ENCODE assay signal across 11 cellular contexts in the genomic region with DNA sequence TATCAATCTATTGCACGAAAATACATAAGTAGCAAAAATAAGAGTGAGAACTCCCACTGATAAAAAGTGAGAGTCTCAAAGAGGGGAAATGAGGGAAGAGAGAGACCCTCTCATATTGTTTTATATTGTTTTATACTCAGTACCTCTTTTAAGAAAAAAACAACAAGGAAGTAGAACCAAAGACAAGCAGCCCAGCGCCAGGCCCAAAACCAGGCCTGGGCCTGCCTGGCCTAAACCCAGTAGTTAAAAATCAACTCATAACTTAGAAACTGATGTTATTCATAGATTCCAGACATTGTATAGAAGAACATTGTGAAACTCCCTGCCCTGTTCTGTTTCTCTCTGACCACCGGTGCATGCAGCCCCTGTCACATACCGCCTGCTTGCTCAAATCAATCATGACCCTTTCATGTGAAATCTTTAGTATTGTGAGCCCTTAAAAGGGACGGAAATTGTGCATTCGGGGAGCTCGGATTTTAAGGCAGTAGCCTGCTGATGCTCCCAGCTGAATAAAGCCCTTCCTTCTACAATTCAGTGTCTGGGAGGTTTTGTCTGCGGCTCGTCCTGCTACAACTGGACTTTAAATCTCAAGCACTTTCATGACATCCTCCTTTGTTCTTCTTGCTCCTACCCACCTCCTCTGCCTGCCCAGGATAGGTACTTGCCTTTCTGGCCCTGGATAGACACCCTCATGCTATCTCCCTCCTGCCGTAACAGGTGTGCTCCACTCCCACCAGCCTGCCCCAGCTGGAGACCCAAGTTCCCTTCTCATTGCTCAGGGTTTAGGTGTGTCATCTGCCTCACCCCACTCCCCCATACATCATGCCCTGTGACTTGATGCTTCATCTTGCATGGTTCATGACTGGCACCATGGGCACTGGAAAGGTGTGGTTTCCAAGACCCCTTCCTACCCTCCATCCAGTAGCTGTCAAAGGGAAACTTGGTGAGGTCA. TPM values are rescaled to one million over a fixed set of nuclear protein-coding genes. Genes with fewer than 3 reads are reported as not detected.
DNase-seq lines count a peak whose midpoint lies in the region; ATAC-seq, FAIRE-seq and TF ChIP-seq lines count a peak whose summit lies in the region.
"Not testable (repeated sequence)": the region's sequence is repeated elsewhere in the genome, so short reads cannot be mapped to it uniquely, and the experiment has no call there.
"Had no signal": no experiment of that assay in that cellular context is flagged by ENCODE, and none has a peak within 500 bp of the region (broad histone marks: within the 10 kb centered on the region; RNA-seq: fewer than 3 reads in every experiment).

No MANE protein-coding gene starts in this region.

- peak overlapping the region; percentile 78 for H2BK5ac ChIP-seq in mesendoderm (ENCODE audit: low read length)

- H4K8ac ChIP-seq in mesendoderm (ENCODE audit: low read depth, low read length), result not testable (repeated sequence)

- not testable (repeated sequence) for H3K4me3 Mint-ChIP-seq in stimulated activated naive CD8-positive, alpha-beta T cell treated with anti-CD3 and anti-CD28 coated beads, Interleukin-15, Interleukin-2, amounts not matched to agents 100 ng/mL and 50 ng/mL, for 24 hours

- H4K5ac ChIP-seq in mesendoderm (ENCODE audit: low read length), result not testable (repeated sequence)

- not testable (repeated sequence) for H3K9me3 Mint-ChIP-seq in stimulated activated naive CD8-positive, alpha-beta T cell treated with anti-CD3 and anti-CD28 coated beads, Interleukin-15, Interleukin-2, amounts not matched to agents 100 ng/mL and 50 ng/mL, for 24 hours

- peak; percentile 83 for FAIRE-seq in GM19239 (lab: Jason Lieb, UNC)
- FAIRE-seq in GM12878 (lab: Jason Lieb, UNC), result not testable (repeated sequence)

- intact Hi-C loops in GM12878 (cut with micrococcal nuclease; ENCODE audit: unreplicated experiment), result loop anchor here (1.0 to 10.0 kb wide), 4 partner anchors 9 to 1544 kb away; partner anchors contain the start of genes ELK4 and MDM4

- WGBS in GM12878 (ENCODE audit: insufficient coverage, insufficient replicate concordance, low lambda C conversion rate, missing lambda C conversion rate), result 54% methylated on average over 7 of the region's 10 CpGs
- no CpG with 5 or more reads among the region's 10 CpGs for WGBS in mesendoderm (ENCODE audit: extremely low coverage, insufficient coverage, low lambda C conversion rate)

- H3K27ac Mint-ChIP-seq in stimulated activated naive CD8-positive, alpha-beta T cell treated with anti-CD3 and anti-CD28 coated beads, Interleukin-15, Interleukin-2, amounts not matched to agents 100 ng/mL and 50 ng/mL, for 24 hours, result peak overlapping the region; percentile 43

- TF ChIP-seq POLR2A in GM12878 (IDR thresholded peaks at IDR 0.05; ENCODE audit: low read depth, low read length), result peak; percentile 58

- in situ Hi-C loops in GM12878 (cut with MboI), result loop anchor here (10.0 kb wide), 1 partner anchor 726 kb away; no protein-coding TSS in a partner anchor

- H4K20me1 ChIP-seq in DOHH2 (ENCODE audit: control insufficient read depth, insufficient read depth, low read depth, low read length); OCI-LY1 (ENCODE audit: insufficient read depth, low read length); GM12878 (ENCODE audit: control insufficient read depth, insufficient read depth): not testable (repeated sequence)

- POLR2A ChIA-PET in GM12878 (lab: Charles Lee), result interaction anchor here (0.7 kb wide), 1 partner anchor 14 kb away, joined by 5 read pairs; no protein-coding TSS in a partner anchor

- TF ChIP-seq CTCF in DOHH2 (IDR thresholded peaks at IDR 0.05; ENCODE audit: low read depth, low read length, poor library complexity, severe bottlenecking); OCI-LY1 (IDR thresholded peaks at IDR 0.05; ENCODE audit: low read length); GM12878 (IDR thresholded peaks at IDR 0.05 in 2 of 3, conservative IDR thresholded peaks at IDR 0.05 in 1 of 3; ENCODE audit: control insufficient read depth in 2 of 3, extremely low read depth in 1 of 3, insufficient read depth in 1 of 3, low read depth in 3 of 3, low read length in 3 of 3): not testable (repeated sequence)

- peaks cover 57% of the 10 kb centered on the region for H3K4me1 ChIP-seq in DOHH2 (ENCODE audit: control insufficient read depth, low read length)
- H3K4me1 ChIP-seq in OCI-LY1 (ENCODE audit: insufficient read depth, low read length, severe bottlenecking), result peaks cover 46% of the 10 kb centered on the region
- H3K4me1 ChIP-seq in GM12878 (ENCODE audit: control insufficient read depth, insufficient read depth, low read length), result peaks cover 10% of the 10 kb centered on the region
- not testable (repeated sequence) for H3K4me1 ChIP-seq in mesendoderm (ENCODE audit: control insufficient read depth, low read depth, low read length)

- not testable (repeated sequence) for TF ChIP-seq EP300 in GM12878 (IDR thresholded peaks at IDR 0.05; ENCODE audit: borderline replicate concordance in 1 of 2, control insufficient read depth in 1 of 2, low read depth in 2 of 2, low read length in 2 of 2)

- H3K4me3 ChIP-seq in DOHH2 (ENCODE audit: low read length), result peak overlapping the region; percentile 72
- H3K4me3 ChIP-seq in OCI-LY1 (ENCODE audit: low read depth, low read length, poor library complexity, severe bottlenecking); mesendoderm (ENCODE audit: low read length): not testable (repeated sequence)
- peak overlapping the region; percentile 49; the same call in 1 of the 2 replicates for H3K4me3 ChIP-seq in GM12878

- H3K36me3 ChIP-seq in DOHH2 (ENCODE audit: control insufficient read depth, low read length) (peaks cover 78% of the 10 kb centered on the region), OCI-LY1 (ENCODE audit: insufficient read depth, low read length) (peaks cover 56% of the 10 kb centered on the region), GM12878 (ENCODE audit: control insufficient read depth in 2 of 2, insufficient read depth in 2 of 2, low read length in 1 of 2) (peaks cover 21 to 36% of the 10 kb centered on the region in 2 experiments)
- H3K36me3 ChIP-seq in mesendoderm (ENCODE audit: control insufficient read depth, insufficient read depth, low read length), result not testable (repeated sequence)

- not testable (repeated sequence) for BruUV-seq in GM12878 (replicated peaks; lab: Mats Ljungman, UMichigan)

- H3K9me3 ChIP-seq in DOHH2 (ENCODE audit: control insufficient read depth, insufficient read depth, low read length); OCI-LY1 (ENCODE audit: low read length); GM12878 (replicated peaks; ENCODE audit: control insufficient read depth, insufficient read depth, low read length): not testable (repeated sequence)

- not testable (repeated sequence) for H3K4ac ChIP-seq in mesendoderm (ENCODE audit: low read depth, low read length)

- H3K9ac ChIP-seq in OCI-LY1 (ENCODE audit: low read length); GM12878 (ENCODE audit: control insufficient read depth, insufficient read depth, low read length); mesendoderm (ENCODE audit: low read length): not testable (repeated sequence)

- H2BK120ac ChIP-seq in mesendoderm (ENCODE audit: low read depth, low read length), result not testable (repeated sequence)

- not testable (repeated sequence) for TF ChIP-seq RAD21 in GM12878 (IDR thresholded peaks at IDR 0.05; ENCODE audit: insufficient read depth, low read depth, low read length)

- H3K56ac ChIP-seq in mesendoderm (ENCODE audit: low read length), result not testable (repeated sequence)

- not testable (repeated sequence) for H3K36me3 Mint-ChIP-seq in stimulated activated naive CD8-positive, alpha-beta T cell treated with anti-CD3 and anti-CD28 coated beads, Interleukin-15, Interleukin-2, amounts not matched to agents 100 ng/mL and 50 ng/mL, for 24 hours (ENCODE audit: low read depth)

- H3K27me3 ChIP-seq in DOHH2 (ENCODE audit: control insufficient read depth, low read length); OCI-LY1 (ENCODE audit: insufficient read depth, low read length); GM12878 (replicated peaks in 1 of 2; ENCODE audit: control insufficient read depth in 2 of 2, insufficient read depth in 2 of 2, low read length in 1 of 2); mesendoderm (ENCODE audit: insufficient read depth, low read length, poor library complexity): not testable (repeated sequence)

- not testable (repeated sequence) for H3F3A ChIP-seq in DOHH2 (ENCODE audit: control insufficient read depth, insufficient read depth); OCI-LY1 (ENCODE audit: insufficient read depth, low read length)

- not testable (repeated sequence) for H3K9me2 ChIP-seq in DOHH2 (replicated peaks; ENCODE audit: control insufficient read depth, low read length); OCI-LY1 (ENCODE audit: low read depth, low read length)

- not testable (repeated sequence) for DNase-seq in GM19239 (ENCODE audit: insufficient read length, low spot score); GM12878 (ENCODE audit: low read depth, low spot score); mesendoderm
- DNase-seq in islet precursor cell, result peak; percentile 43

- H3K18ac ChIP-seq in mesendoderm (ENCODE audit: low read length), result not testable (repeated sequence)

- not testable (repeated sequence) for H2AK5ac ChIP-seq in mesendoderm (ENCODE audit: low read length)

- H3K79me1 ChIP-seq in mesendoderm (ENCODE audit: low read length), result not testable (repeated sequence)

- H3K23ac ChIP-seq in mesendoderm (ENCODE audit: low read length), result not testable (repeated sequence)

- H3K79me2 ChIP-seq in DOHH2 (ENCODE audit: control insufficient read depth, low read length), result peaks cover 88% of the 10 kb centered on the region
- H3K79me2 ChIP-seq in OCI-LY1 (ENCODE audit: insufficient read depth, low read length); mesendoderm (ENCODE audit: control insufficient read depth, insufficient read depth, low read length): not testable (repeated sequence)
- H3K79me2 ChIP-seq in GM12878 (ENCODE audit: control insufficient read depth, insufficient read depth, low read length), result peaks cover 50% of the 10 kb centered on the region

- SMC1A ChIA-PET in GM12878 (lab: Charles Lee; ENCODE audit: uncharacterized antibody, unreplicated experiment), result interaction anchor here (1.2 to 7.1 kb wide), 9 partner anchors 12 to 50 kb away, joined by 3 to 63 read pairs (median 9); no protein-coding TSS in a partner anchor

- H3K27ac ChIP-seq in DOHH2 (ENCODE audit: low read depth, low read length), result peak overlapping the region; percentile 50
- peak overlapping the region; percentile 63 for H3K27ac ChIP-seq in OCI-LY1 (ENCODE audit: low read depth, low read length, poor library complexity, severe bottlenecking)
- peak overlapping the region; percentile 37; the same call in 1 of the 2 replicates for H3K27ac ChIP-seq in GM12878 (ENCODE audit: control insufficient read depth, insufficient read depth)
- not testable (repeated sequence) for H3K27ac ChIP-seq in mesendoderm (ENCODE audit: low read depth, low read length)

- not testable (repeated sequence) for H2BK15ac ChIP-seq in mesendoderm (replicated peaks; ENCODE audit: low read depth)

- CTCF ChIA-PET in GM12878 (lab: Yijun Ruan, JAX), result interaction anchor here (0.6 to 6.1 kb wide), 6 partner anchors 10 to 445 kb away, joined by 3 to 44 read pairs (median 10); no protein-coding TSS in a partner anchor

- ATAC-seq in GM12878, result peak; percentile 56

- peak overlapping the region; percentile 73 for H3K4me2 ChIP-seq in DOHH2 (ENCODE audit: low read length)
- H3K4me2 ChIP-seq in OCI-LY1 (ENCODE audit: low read length); mesendoderm (ENCODE audit: low read length): not testable (repeated sequence)
- H3K4me2 ChIP-seq in GM12878 (ENCODE audit: control insufficient read depth, insufficient read depth), result peak overlapping the region; percentile 28

- not testable (repeated sequence) for H2AFZ ChIP-seq in OCI-LY1 (ENCODE audit: low read length); GM12878 (ENCODE audit: control insufficient read depth, low read depth, low read length)

- H3K27me3 Mint-ChIP-seq in stimulated activated naive CD8-positive, alpha-beta T cell treated with anti-CD3 and anti-CD28 coated beads, Interleukin-15, Interleukin-2, amounts not matched to agents 100 ng/mL and 50 ng/mL, for 24 hours, result not testable (repeated sequence)

- RAD21 ChIA-PET in GM12878 (lab: Charles Lee; ENCODE audit: unreplicated experiment), result interaction anchor here (0.6 to 2.4 kb wide), 5 partner anchors 9 to 503 kb away, joined by 3 to 9 read pairs (median 6); no protein-coding TSS in a partner anchor

- not testable (repeated sequence) for H3K4me1 Mint-ChIP-seq in stimulated activated naive CD8-positive, alpha-beta T cell treated with anti-CD3 and anti-CD28 coated beads, Interleukin-15, Interleukin-2, amounts not matched to agents 100 ng/mL and 50 ng/mL, for 24 hours (ENCODE audit: low read depth)

RNA-seq across cellular contexts. Expression of gene RHEX, which starts 5.6 kb away (rescaled TPM):
- total RNA-seq in GM12878 (2013; cell fraction: nucleolus; rRNA removed), result 4.2 and 5.3 TPM in 2 replicates
- total RNA-seq in GM12878 (2014; rRNA removed) (5.1 and 5.7 TPM in 2 replicates), GM12878 (2014; rRNA removed; fragmentation: Illumina TruSeq; extraction: Trizol) (5.8 and 6.0 TPM in 2 replicates), GM12878 (2021) (7.7 and 11.4 TPM in 2 replicates)
- polyA plus RNA-seq in GM12878 (2011; ENCODE audit: low read depth), result 3.3 TPM
- polyA plus RNA-seq in GM12878 (2011; rRNA removed) (2.4 and 2.8 TPM in 2 replicates), GM12878 (2014; fragmentation: Illumina TruSeq; extraction: Trizol) (5.6 and 7.3 TPM in 2 replicates), GM12878 (2014; fragmentation: Nextera tagmentation; extraction: Ambion mirVana) (1 to 10 TPM; 5.7 TPM), GM12878 (2014; rRNA removed) (3.9 and 5.5 TPM in 2 replicates), GM12878 (2016; fragmentation: Nextera tagmentation; extraction: Ambion mirVana) (1 to 10 TPM; 3.5 to 3.9 TPM)
- 1.5 and 1.6 TPM in 2 replicates for polyA plus RNA-seq in GM12878 (2011; cell fraction: cytosol; rRNA removed)
- 11.0 and 17.7 TPM in 2 replicates for polyA plus RNA-seq in GM12878 (2011; cell fraction: nucleus; rRNA removed)
- 2.5 and 7.6 TPM in 2 replicates for polyA plus RNA-seq in GM12878 (2012)
- polyA minus RNA-seq in GM12878 (2011; rRNA and poly(A)+ RNA removed), result 4.0 and 5.3 TPM in 2 replicates
- polyA minus RNA-seq in GM12878 (2011; cell fraction: cytosol; rRNA and poly(A)+ RNA removed), result 1.1 and 1.4 TPM in 2 replicates
- polyA minus RNA-seq in GM12878 (2011; cell fraction: nucleus; rRNA and poly(A)+ RNA removed), result 7.9 and 10.5 TPM in 2 replicates
- polyA plus RNA-seq in mesendoderm (2013, experiment 1 of 2), result 0.07 TPM
- polyA plus RNA-seq in mesendoderm (2013, experiment 2 of 2), result not detected
- total RNA-seq: A673, Daoy, G401, SK-MEL-5 had no signal

RNA-seq across cellular contexts. Expression of gene CTSE, which starts 34.9 kb away (rescaled TPM):
- not detected in 2 replicates for total RNA-seq in GM12878 (2013; cell fraction: nucleolus; rRNA removed)
- total RNA-seq in GM12878 (2014; rRNA removed), result not detected in 2 replicates
- not detected in 2 replicates for total RNA-seq in GM12878 (2014; rRNA removed; fragmentation: Illumina TruSeq; extraction: Trizol)
- total RNA-seq in GM12878 (2021), result 0.26 TPM in 1 of 2 replicates, not detected in the other
- polyA plus RNA-seq in GM12878 (2011; ENCODE audit: low read depth), result not detected
- polyA plus RNA-seq in GM12878 (2011; rRNA removed), result not detected in 2 replicates
- not detected in 2 replicates for polyA plus RNA-seq in GM12878 (2011; cell fraction: cytosol; rRNA removed)
- polyA plus RNA-seq in GM12878 (2011; cell fraction: nucleus; rRNA removed), result not detected in 2 replicates
- polyA plus RNA-seq in GM12878 (2012), result not detected in 2 replicates
- polyA plus RNA-seq in GM12878 (2014; fragmentation: Illumina TruSeq; extraction: Trizol), result not detected in 2 replicates
- not detected for polyA plus RNA-seq in GM12878 (2014; fragmentation: Nextera tagmentation; extraction: Ambion mirVana)
- polyA plus RNA-seq in GM12878 (2014; rRNA removed), result not detected in 2 replicates
- polyA plus RNA-seq in GM12878 (2016; fragmentation: Nextera tagmentation; extraction: Ambion mirVana), result not detected
- not detected in 2 replicates for polyA minus RNA-seq in GM12878 (2011; rRNA and poly(A)+ RNA removed)
- polyA minus RNA-seq in GM12878 (2011; cell fraction: cytosol; rRNA and poly(A)+ RNA removed), result not detected in 2 replicates
- polyA minus RNA-seq in GM12878 (2011; cell fraction: nucleus; rRNA and poly(A)+ RNA removed), result not detected in 2 replicates
- polyA plus RNA-seq in mesendoderm (2013, experiment 1 of 2), result not detected
- not detected for polyA plus RNA-seq in mesendoderm (2013, experiment 2 of 2)
- total RNA-seq: Daoy, G401, SK-MEL-5 had no signal

RNA-seq across cellular contexts. Expression of gene RAB7B, which starts 55.4 kb away (rescaled TPM):
- not detected in 2 replicates for total RNA-seq in GM12878 (2013; cell fraction: nucleolus; rRNA removed)
- total RNA-seq in GM12878 (2014; rRNA removed) (not detected in 2 replicates), GM12878 (2014; rRNA removed; fragmentation: Illumina TruSeq; extraction: Trizol) (not detected in 2 replicates), GM12878 (2021) (not detected in 2 replicates)
- polyA plus RNA-seq in GM12878 (2011; ENCODE audit: low read depth), result not detected
- polyA plus RNA-seq in GM12878 (2011; rRNA removed) (not detected in 2 replicates), GM12878 (2014; fragmentation: Illumina TruSeq; extraction: Trizol) (not detected in 2 replicates), GM12878 (2014; fragmentation: Nextera tagmentation; extraction: Ambion mirVana) (not detected), GM12878 (2014; rRNA removed) (0.05 TPM in 1 of 2 replicates, not detected in the other), GM12878 (2016; fragmentation: Nextera tagmentation; extraction: Ambion mirVana) (under 1 TPM in 1 of 2 experiments, not detected in 1; 0.09 TPM)
- not detected in 2 replicates for polyA plus RNA-seq in GM12878 (2011; cell fraction: cytosol; rRNA removed)
- polyA plus RNA-seq in GM12878 (2011; cell fraction: nucleus; rRNA removed), result not detected in 2 replicates
- not detected in 2 replicates for polyA plus RNA-seq in GM12878 (2012)
- not detected in 2 replicates for polyA minus RNA-seq in GM12878 (2011; rRNA and poly(A)+ RNA removed)
- polyA minus RNA-seq in GM12878 (2011; cell fraction: cytosol; rRNA and poly(A)+ RNA removed), result not detected in 2 replicates
- polyA minus RNA-seq in GM12878 (2011; cell fraction: nucleus; rRNA and poly(A)+ RNA removed), result not detected in 2 replicates
- polyA plus RNA-seq in mesendoderm (2013, experiment 1 of 2), result 0.06 TPM
- polyA plus RNA-seq in mesendoderm (2013, experiment 2 of 2), result 0.03 TPM

RNA-seq across cellular contexts. Expression of gene AVPR1B, which starts 58.6 kb away (rescaled TPM):
- total RNA-seq in GM12878 (2013; cell fraction: nucleolus; rRNA removed), result not detected in 2 replicates
- total RNA-seq in GM12878 (2014; rRNA removed), result not detected in 2 replicates
- total RNA-seq in GM12878 (2014; rRNA removed; fragmentation: Illumina TruSeq; extraction: Trizol), result not detected in 2 replicates
- not detected in 2 replicates for total RNA-seq in GM12878 (2021)
- not detected for polyA plus RNA-seq in GM12878 (2011; ENCODE audit: low read depth)
- polyA plus RNA-seq in GM12878 (2011; rRNA removed), result not detected in 2 replicates
- polyA plus RNA-seq in GM12878 (2011; cell fraction: cytosol; rRNA removed), result not detected in 2 replicates
- polyA plus RNA-seq in GM12878 (2011; cell fraction: nucleus; rRNA removed), result not detected in 2 replicates
- not detected in 2 replicates for polyA plus RNA-seq in GM12878 (2012)
- not detected in 2 replicates for polyA plus RNA-seq in GM12878 (2014; fragmentation: Illumina TruSeq; extraction: Trizol)
- polyA plus RNA-seq in GM12878 (2014; fragmentation: Nextera tagmentation; extraction: Ambion mirVana), result not detected
- not detected in 2 replicates for polyA plus RNA-seq in GM12878 (2014; rRNA removed)
- polyA plus RNA-seq in GM12878 (2016; fragmentation: Nextera tagmentation; extraction: Ambion mirVana), result not detected
- polyA minus RNA-seq in GM12878 (2011; rRNA and poly(A)+ RNA removed), result not detected in 2 replicates
- not detected in 2 replicates for polyA minus RNA-seq in GM12878 (2011; cell fraction: cytosol; rRNA and poly(A)+ RNA removed)
- not detected in 2 replicates for polyA minus RNA-seq in GM12878 (2011; cell fraction: nucleus; rRNA and poly(A)+ RNA removed)
- polyA plus RNA-seq in mesendoderm (2013, experiment 1 of 2), result 0.08 TPM
- 0.08 TPM for polyA plus RNA-seq in mesendoderm (2013, experiment 2 of 2)
- total RNA-seq: A673, Daoy, G401, SK-MEL-5 had no signal
